In genomic region chr1:23776198-23776597, GRCh38 we compare ENCODE assay signal across 24 cellular contexts. TPM values are rescaled to one million over a fixed set of nuclear protein-coding genes. Genes with fewer than 3 reads are reported as not detected.
DNase-seq lines count a peak whose midpoint lies in the region; ATAC-seq lines count a peak whose summit lies in the region.
"Had no signal": no experiment of that assay in that cellular context is flagged by ENCODE, and none has a peak within 500 bp of the region (broad histone marks: within the 10 kb centered on the region; RNA-seq: fewer than 3 reads in every experiment).

No MANE protein-coding gene starts in this region.

- POLR2A ChIA-PET in T-cell (lab: Charles Lee), result no interaction called here

- DNase-seq in activated naive CD4-positive, alpha-beta T cell treated with anti-CD3 and anti-CD28 coated beads, Interleukin-2, amount 10 ng/mL, durations not matched to agents 7 days and 5 days, result no peak
- DNase-seq in activated naive CD4-positive, alpha-beta T cell treated with anti-CD3 and anti-CD28 coated beads for 36 hours, result no peak
- no peak for DNase-seq in T-cell
- no peak for DNase-seq in left lobe of liver (ENCODE audit: low spot score)
- DNase-seq in stimulated activated naive CD8-positive, alpha-beta T cell treated with anti-CD3 and anti-CD28 coated beads, Interleukin-15, amount 100 ng/mL, for 72 hours, result no peak
- DNase-seq in amniotic stem cell (lab: John Stamatoyannopoulos, UW), result no peak
- DNase-seq in hypothalamus (lab: John Stamatoyannopoulos, UW), result no peak
- DNase-seq: activated CD4-positive, alpha-beta T cell treated with anti-CD3 and anti-CD28 coated beads for 1 hour; activated CD8-positive, alpha-beta memory T cell treated with anti-CD3 and anti-CD28 coated beads for 24 hours; activated gamma-delta T cell treated with Interleukin-2 at 50 U/mL for 16 hours; activated T-cell treated with anti-CD3 and anti-CD28 coated beads for 4 hours; AML-193; amygdala; CD8-positive, alpha-beta T cell; EL; foreskin melanocyte; heart left ventricle; NCI-H1105 treated with DMSO at 0.1 percent for 48 hours; NCI-H1930; NCI-H510A treated with DMSO at 0.1 percent for 48 hours; stimulated activated CD4-positive, alpha-beta T cell treated with anti-CD3 and anti-CD28 coated beads, Interleukin-1b, Interleukin-23, amount 100 ng/mL, for 48 hours; thyroid gland had no signal

- no peak overlapping the region for H3K4me3 Mint-ChIP-seq in activated naive CD4-positive, alpha-beta T cell treated with anti-CD3 and anti-CD28 coated beads, Interleukin-2, amount 10 ng/mL, durations not matched to agents 7 days and 5 days
- H3K4me3 Mint-ChIP-seq in activated naive CD4-positive, alpha-beta T cell treated with anti-CD3 and anti-CD28 coated beads for 36 hours, result no peak overlapping the region
- H3K4me3 Mint-ChIP-seq in T-cell, result peak overlapping the region in 2 of 3 donors; percentile 4 to 6
- peak overlapping the region; percentile 21 to 22 for H3K4me3 Mint-ChIP-seq in stimulated activated naive CD8-positive, alpha-beta T cell treated with anti-CD3 and anti-CD28 coated beads, Interleukin-15, amount 100 ng/mL, for 72 hours

- ATAC-seq in T-cell (replicated peaks in 1 of 4), result no peak
- ATAC-seq in left lobe of liver, result peak; percentile 46
- no peak for ATAC-seq in stimulated activated naive CD8-positive, alpha-beta T cell treated with anti-CD3 and anti-CD28 coated beads, Interleukin-15, amount 100 ng/mL, for 72 hours
- ATAC-seq in GM19023 (IDR thresholded peaks at IDR 0.05; ENCODE audit: unreplicated experiment), result no peak
- ATAC-seq: CD8-positive, alpha-beta T cell; heart left ventricle had no signal

- intact Hi-C loops in activated naive CD4-positive, alpha-beta T cell treated with anti-CD3 and anti-CD28 coated beads for 36 hours (cut with micrococcal nuclease), result no loop called here

- CTCF ChIA-PET in activated naive CD4-positive, alpha-beta T cell treated with anti-CD3 and anti-CD28 coated beads, Interleukin-2, amount 10 ng/mL, durations not matched to agents 7 days and 5 days (lab: Charles Lee), result interaction anchor here (1.8 kb wide), 1 partner anchor 140 kb away, joined by 5 read pairs; no protein-coding TSS in a partner anchor
- CTCF ChIA-PET in activated naive CD4-positive, alpha-beta T cell treated with anti-CD3 and anti-CD28 coated beads for 36 hours (lab: Charles Lee), result interaction anchor here (0.6 to 2.0 kb wide), 3 partner anchors 9 to 140 kb away, joined by 3 to 9 read pairs (median 7); no protein-coding TSS in a partner anchor
- CTCF ChIA-PET in T-cell (lab: Charles Lee), result interaction anchor here in 1 of 2 donors (1.8 kb wide), 1 partner anchor 140 kb away, joined by 5 read pairs; no protein-coding TSS in a partner anchor

- no peaks in the 10 kb centered on the region for H3K9me3 Mint-ChIP-seq in activated naive CD4-positive, alpha-beta T cell treated with anti-CD3 and anti-CD28 coated beads, Interleukin-2, amount 10 ng/mL, durations not matched to agents 7 days and 5 days
- H3K9me3 Mint-ChIP-seq in activated naive CD4-positive, alpha-beta T cell treated with anti-CD3 and anti-CD28 coated beads for 36 hours, result no peaks in the 10 kb centered on the region
- no peaks in the 10 kb centered on the region for H3K9me3 Mint-ChIP-seq in T-cell
- H3K9me3 Mint-ChIP-seq in stimulated activated naive CD8-positive, alpha-beta T cell treated with anti-CD3 and anti-CD28 coated beads, Interleukin-15, amount 100 ng/mL, for 72 hours, result no peaks in the 10 kb centered on the region
- H3K9me3 Mint-ChIP-seq: CD8-positive, alpha-beta T cell; T-helper 1 cell treated with Interleukin-12 subunit alpha and Interleukin-12 subunit beta and Interleukin-4 antibody, amounts not matched to agents 30 μg/mL and 1 μg/mL, for 36 hours had no signal

- peaks cover 15% of the 10 kb centered on the region for H3K36me3 Mint-ChIP-seq in activated naive CD4-positive, alpha-beta T cell treated with anti-CD3 and anti-CD28 coated beads, Interleukin-2, amount 10 ng/mL, durations not matched to agents 7 days and 5 days
- peaks cover 7% of the 10 kb centered on the region for H3K36me3 Mint-ChIP-seq in activated naive CD4-positive, alpha-beta T cell treated with anti-CD3 and anti-CD28 coated beads for 36 hours (ENCODE audit: low read depth)
- H3K36me3 Mint-ChIP-seq in T-cell, result peaks cover 9% of the 10 kb centered on the region

- H3K27me3 Mint-ChIP-seq in activated naive CD4-positive, alpha-beta T cell treated with anti-CD3 and anti-CD28 coated beads, Interleukin-2, amount 10 ng/mL, durations not matched to agents 7 days and 5 days, result no peaks in the 10 kb centered on the region
- H3K27me3 Mint-ChIP-seq in activated naive CD4-positive, alpha-beta T cell treated with anti-CD3 and anti-CD28 coated beads for 36 hours (ENCODE audit: low read depth), result no peaks in the 10 kb centered on the region
- no peaks in the 10 kb centered on the region for H3K27me3 Mint-ChIP-seq in T-cell
- no peaks in the 10 kb centered on the region for H3K27me3 Mint-ChIP-seq in stimulated activated naive CD8-positive, alpha-beta T cell treated with anti-CD3 and anti-CD28 coated beads, Interleukin-15, amount 100 ng/mL, for 72 hours

- peak overlapping the region; percentile 42 for H3K27ac Mint-ChIP-seq in activated naive CD4-positive, alpha-beta T cell treated with anti-CD3 and anti-CD28 coated beads, Interleukin-2, amount 10 ng/mL, durations not matched to agents 7 days and 5 days
- H3K27ac Mint-ChIP-seq in activated naive CD4-positive, alpha-beta T cell treated with anti-CD3 and anti-CD28 coated beads for 36 hours, result no peak overlapping the region
- no peak overlapping the region for H3K27ac Mint-ChIP-seq in T-cell
- H3K27ac Mint-ChIP-seq in stimulated activated naive CD8-positive, alpha-beta T cell treated with anti-CD3 and anti-CD28 coated beads, Interleukin-15, amount 100 ng/mL, for 72 hours, result no peak overlapping the region
- H3K27ac Mint-ChIP-seq: CD8-positive, alpha-beta T cell had no signal

- H3K4me1 Mint-ChIP-seq in activated naive CD4-positive, alpha-beta T cell treated with anti-CD3 and anti-CD28 coated beads, Interleukin-2, amount 10 ng/mL, durations not matched to agents 7 days and 5 days, result peaks cover 56% of the 10 kb centered on the region
- peaks cover 51% of the 10 kb centered on the region for H3K4me1 Mint-ChIP-seq in activated naive CD4-positive, alpha-beta T cell treated with anti-CD3 and anti-CD28 coated beads for 36 hours (ENCODE audit: low read depth)
- peaks cover 32 to 50% (median 48%) of the 10 kb centered on the region in 3 donors for H3K4me1 Mint-ChIP-seq in T-cell
- H3K4me1 Mint-ChIP-seq in stimulated activated naive CD8-positive, alpha-beta T cell treated with anti-CD3 and anti-CD28 coated beads, Interleukin-15, amount 100 ng/mL, for 72 hours, result peaks cover 61% of the 10 kb centered on the region

RNA-seq across cellular contexts. Expression of gene PITHD1, which starts 2.0 kb away (rescaled TPM):
- 10 to 100 TPM; 73.8 to 75.1 TPM for total RNA-seq in activated naive CD4-positive, alpha-beta T cell treated with anti-CD3 and anti-CD28 coated beads for 36 hours
- total RNA-seq in T-cell (10 to 100 TPM; 60.7 to 87.1 (median 70.8) TPM), left lobe of liver (32.9 TPM)

RNA-seq across cellular contexts. Expression of gene LYPLA2, which starts 14.7 kb away (rescaled TPM):
- total RNA-seq in activated naive CD4-positive, alpha-beta T cell treated with anti-CD3 and anti-CD28 coated beads for 36 hours, result 10 to 100 TPM; 48.1 to 49.7 TPM
- 10 to 100 TPM; 47.8 to 70.9 (median 67.6) TPM for total RNA-seq in T-cell
- 32.5 TPM for total RNA-seq in left lobe of liver

RNA-seq across cellular contexts. Expression of gene GALE, which starts 24.4 kb away (rescaled TPM):
- 10 to 100 TPM; 19.7 to 23.1 TPM for total RNA-seq in activated naive CD4-positive, alpha-beta T cell treated with anti-CD3 and anti-CD28 coated beads for 36 hours
- total RNA-seq in T-cell (10 to 100 TPM in 3 of 5 donors, 1 to 10 TPM in 2; 7.5 to 16.5 (median 12.6) TPM), left lobe of liver (43.1 TPM)

RNA-seq across cellular contexts. Expression of gene ELOA, which starts 32.9 kb away (rescaled TPM):
- 10 to 100 TPM; 21.8 to 22.6 TPM for total RNA-seq in activated naive CD4-positive, alpha-beta T cell treated with anti-CD3 and anti-CD28 coated beads for 36 hours
- 10 to 100 TPM; 26.0 to 32.8 (median 27.6) TPM for total RNA-seq in T-cell
- total RNA-seq in left lobe of liver, result 35.2 TPM

RNA-seq across cellular contexts. Expression of gene HMGCL, which starts 49.0 kb away (rescaled TPM):
- total RNA-seq in activated naive CD4-positive, alpha-beta T cell treated with anti-CD3 and anti-CD28 coated beads for 36 hours, result 10 to 100 TPM; 31.5 to 34.5 TPM
- total RNA-seq in T-cell (10 to 100 TPM; 14.5 to 39.0 (median 32.9) TPM), left lobe of liver (170 TPM)

Comparison
In these comparisons a context has a peak if more than half of its experiments do, and no peak if none do; other contexts are left out.
1. H3K4me3 Mint-ChIP-seq: peak in T-cell (2 of 3) and stimulated activated naive CD8-positive, alpha-beta T cell treated with anti-CD3 and anti-CD28 coated beads, Interleukin-15, amount 100 ng/mL, for 72 hours (2 of 2); none in activated naive CD4-positive, alpha-beta T cell treated with anti-CD3 and anti-CD28 coated beads, Interleukin-2, amount 10 ng/mL, durations not matched to agents 7 days and 5 days (single experiment) and activated naive CD4-positive, alpha-beta T cell treated with anti-CD3 and anti-CD28 coated beads for 36 hours (single experiment).